ENCODE assay signal across 2 cellular contexts in genomic region chr15:92739246-92739645, GRCh38.
DNase-seq lines count a peak whose midpoint lies in the region; ATAC-seq, FAIRE-seq and TF ChIP-seq lines count a peak whose summit lies in the region.
"Not testable (repeated sequence)": the region's sequence is repeated elsewhere in the genome, so short reads cannot be mapped to it uniquely, and the experiment has no call there.

No MANE protein-coding gene starts in this region.

- H3K27ac ChIP-seq in HEK293 (ENCODE audit: extremely low read depth, low read depth, low read length); K562 (ENCODE audit: extremely low read depth, low read depth, low read length): not testable (repeated sequence)

- TF ChIP-seq CTCF in HEK293 (tag by site-specific recombination; IDR thresholded peaks at IDR 0.05); K562 (IDR thresholded peaks at IDR 0.05 in 2 of 3, conservative IDR thresholded peaks at IDR 0.05 in 1 of 3; ENCODE audit: insufficient read depth in 2 of 3, low read depth in 1 of 3, low read length in 3 of 3): not testable (repeated sequence)

- H3K4me3 ChIP-seq in HEK293 (ENCODE audit: low read depth, low read length); K562: not testable (repeated sequence)

- not testable (repeated sequence) for H3K9me1 ChIP-seq in K562 (ENCODE audit: control insufficient read depth, insufficient read depth, low read length)

- not testable (repeated sequence) for TF ChIP-seq RAD21 in K562 (CRISPR knock-in tag; conservative IDR thresholded peaks at IDR 0.05 in 1 of 2, IDR thresholded peaks at IDR 0.05 in 1 of 2)

- not testable (repeated sequence) for H3K27me3 ChIP-seq in K562 (ENCODE audit: control insufficient read depth in 2 of 2, insufficient read depth in 2 of 2, low read length in 2 of 2)

- not testable (repeated sequence) for H2AFZ ChIP-seq in K562 (ENCODE audit: low read depth, low read length)

- TF ChIP-seq EP300 in K562 (IDR thresholded peaks at IDR 0.05; ENCODE audit: low read length) = not testable (repeated sequence)

- CTCF ChIA-PET in HEK293 (lab: Yijun Ruan, JAX); K562 (lab: Yijun Ruan, JAX; ENCODE audit: low intra/inter-chr PET ratio): not testable (repeated sequence)

- WGBS in K562 (ENCODE audit: insufficient coverage, low coverage, missing lambda C conversion rate) = 0% methylated on average over 4 of the region's 4 CpGs

- not testable (repeated sequence) for H4K20me1 ChIP-seq in K562 (replicated peaks; ENCODE audit: control insufficient read depth, insufficient read depth, low read length)

- not testable (repeated sequence) for H3K4me1 ChIP-seq in HEK293 (ENCODE audit: control insufficient read depth, insufficient read depth, low read length); K562 (replicated peaks in 1 of 2; ENCODE audit: control insufficient read depth in 2 of 2, insufficient read depth in 2 of 2, low read length in 2 of 2)

- not testable (repeated sequence) for FAIRE-seq in K562 (lab: Jason Lieb, UNC)

- POLR2A ChIA-PET in HEK293 (lab: Yijun Ruan, JAX); K562 (lab: Yijun Ruan, JAX): not testable (repeated sequence)

- intact Hi-C loops in K562 (cut with micrococcal nuclease) = loop anchor here (10.0 kb wide), 1 partner anchor 316 kb away; no protein-coding TSS in a partner anchor

- H3K9ac ChIP-seq in K562 (ENCODE audit: insufficient read depth in 1 of 2, low read depth in 2 of 2, low read length in 2 of 2) = not testable (repeated sequence)

- DNase-seq in K562 (ENCODE audit: extremely low read depth in 1 of 4, low spot score in 3 of 4) = not testable (repeated sequence)

- not testable (repeated sequence) for H3K9me3 ChIP-seq in HEK293 (ENCODE audit: control insufficient read depth, insufficient read depth, low read depth, low read length); K562 (replicated peaks; ENCODE audit: control insufficient read depth, insufficient read depth, low read depth, low read length)

- BruUV-seq in K562 (replicated peaks; lab: Mats Ljungman, UMichigan) = not testable (repeated sequence)

- H3K36me3 ChIP-seq in HEK293 (ENCODE audit: control insufficient read depth in 2 of 2, insufficient read depth in 1 of 2, low read length in 2 of 2); K562 (ENCODE audit: control insufficient read depth, insufficient read depth, low read length): not testable (repeated sequence)

- TF ChIP-seq POLR2A in K562 (conservative IDR thresholded peaks at IDR 0.05) = not testable (repeated sequence)

- in situ Hi-C loops in K562 (cut with MboI) = not testable (repeated sequence)

- H3K4me2 ChIP-seq in K562 (ENCODE audit: insufficient read depth, low read length) = not testable (repeated sequence)

- H3K79me2 ChIP-seq in K562 (ENCODE audit: control insufficient read depth, insufficient read depth, low read length) = not testable (repeated sequence)

- not testable (repeated sequence) for ATAC-seq in K562

TF ChIP-seq in HEK293, 187 proteins besides CTCF, POLR2A, EP300 and RAD21:
- TF ChIP-seq, protein P1, sequence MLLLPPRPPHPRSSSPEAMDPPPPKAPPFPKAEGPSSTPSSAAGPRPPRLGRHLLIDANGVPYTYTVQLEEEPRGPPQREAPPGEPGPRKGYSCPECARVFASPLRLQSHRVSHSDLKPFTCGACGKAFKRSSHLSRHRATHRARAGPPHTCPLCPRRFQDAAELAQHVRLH (tag by site-specific recombination; IDR thresholded peaks at IDR 0.05) = peak; percentile 72; the same call in 1 of the 2 replicates
- TF ChIP-seq ZNF146 (tag by site-specific recombination; IDR thresholded peaks at IDR 0.05) = peak; percentile 87

TF ChIP-seq in K562, 482 proteins besides CTCF, POLR2A, EP300 and RAD21:
- TF ChIP-seq KDM1A (IDR thresholded peaks at IDR 0.05) = peak in 1 of 2 experiments; percentile 12; a peak in 1 of 4 replicates
- peak; percentile 73 for TF ChIP-seq ZNF146 (CRISPR knock-in tag; IDR thresholded peaks at IDR 0.05; ENCODE audit: unreplicated experiment)
